18 cellular contexts compared by ENCODE assay signal in genomic region chr11:126336065-126336464, GRCh38. TPM values are rescaled to one million over a fixed set of nuclear protein-coding genes. Genes with fewer than 3 reads are reported as not detected.
A peak's percentile ranks its signal among the peaks of the same experiment; 100 is the strongest.
DNase-seq lines count a peak whose midpoint lies in the region; ATAC-seq, FAIRE-seq and TF ChIP-seq lines count a peak whose summit lies in the region.
"Had no signal": no experiment of that assay in that cellular context is flagged by ENCODE, and none has a peak within 500 bp of the region (broad histone marks: within the 10 kb centered on the region; RNA-seq: fewer than 3 reads in every experiment).

No MANE protein-coding gene starts in this region.

- H3K27ac ChIP-seq in GM23338 (ENCODE audit: low read depth) = peak overlapping the region; percentile 50; the same call in 1 of the 2 replicates
- H3K27ac ChIP-seq in astrocyte (ENCODE audit: low read depth, low read length) = no peak overlapping the region

- peaks cover 21% of the 10 kb centered on the region for H3K36me3 Mint-ChIP-seq in T-helper 1 cell treated with Interleukin-12 subunit alpha and Interleukin-12 subunit beta and Interleukin-4 antibody, amounts not matched to agents 30 μg/mL and 1 μg/mL, for 36 hours (ENCODE audit: low read depth)
- H3K36me3 Mint-ChIP-seq in GM23338 (ENCODE audit: low read depth) (peaks cover 9% of the 10 kb centered on the region; the same call in 2 of the 3 replicates), astrocyte (ENCODE audit: low read depth, unreplicated experiment) (peaks cover 9% of the 10 kb centered on the region), nephron progenitor cell (ENCODE audit: low read depth) (peaks cover 36% of the 10 kb centered on the region)

- no peaks in the 10 kb centered on the region for H3K27me3 ChIP-seq in GM23338 (ENCODE audit: insufficient read depth)
- no peaks in the 10 kb centered on the region for H3K27me3 ChIP-seq in astrocyte (ENCODE audit: insufficient read depth, low read length)
- H3K27me3 ChIP-seq: Peyer's patch had no signal

- ATAC-seq in GM23338 (no peak; the same call in 2 of the 3 replicates), HG03175 (IDR thresholded peaks at IDR 0.05; ENCODE audit: unreplicated experiment) (no peak)

- no peak overlapping the region for H2AFZ ChIP-seq in GM23338
- H2AFZ ChIP-seq in astrocyte (ENCODE audit: low read depth, low read length) = no peak overlapping the region

- no peak overlapping the region for H3K9ac ChIP-seq in astrocyte (ENCODE audit: low read length)

- H3K4me3 Mint-ChIP-seq in T-helper 1 cell treated with Interleukin-12 subunit alpha and Interleukin-12 subunit beta and Interleukin-4 antibody, amounts not matched to agents 30 μg/mL and 1 μg/mL, for 36 hours = no peak overlapping the region
- H3K4me3 Mint-ChIP-seq in GM23338 (no peak overlapping the region; the same call in 2 of the 3 replicates), astrocyte (ENCODE audit: unreplicated experiment) (no peak overlapping the region), nephron progenitor cell (no peak overlapping the region)
- H3K4me3 Mint-ChIP-seq: activated naive CD8-positive, alpha-beta T cell had no signal

- H3K4me1 Mint-ChIP-seq in T-helper 1 cell treated with Interleukin-12 subunit alpha and Interleukin-12 subunit beta and Interleukin-4 antibody, amounts not matched to agents 30 μg/mL and 1 μg/mL, for 36 hours (ENCODE audit: low read depth) = peaks cover 12% of the 10 kb centered on the region
- H3K4me1 Mint-ChIP-seq in GM23338 (peaks cover 27% of the 10 kb centered on the region), astrocyte (ENCODE audit: low read depth, unreplicated experiment) (peaks cover 48% of the 10 kb centered on the region), nephron progenitor cell (peaks cover 79% of the 10 kb centered on the region)

- H3K4me1 ChIP-seq in GM23338 (ENCODE audit: insufficient read depth) (peaks cover 5% of the 10 kb centered on the region), astrocyte (ENCODE audit: insufficient read depth, low read length) (peaks cover 24% of the 10 kb centered on the region)
- H3K4me1 ChIP-seq: Peyer's patch had no signal

- H3K9me3 Mint-ChIP-seq in T-helper 1 cell treated with Interleukin-12 subunit alpha and Interleukin-12 subunit beta and Interleukin-4 antibody, amounts not matched to agents 30 μg/mL and 1 μg/mL, for 36 hours = no peaks in the 10 kb centered on the region
- H3K9me3 Mint-ChIP-seq in GM23338 (no peaks in the 10 kb centered on the region), astrocyte (ENCODE audit: unreplicated experiment) (peaks cover 3% of the 10 kb centered on the region), nephron progenitor cell (no peaks in the 10 kb centered on the region)

- no peak overlapping the region for H3K4me3 ChIP-seq in GM23338
- H3K4me3 ChIP-seq in astrocyte (ENCODE audit: insufficient read depth, low read depth, low read length) = no peak overlapping the region
- H3K4me3 ChIP-seq: Peyer's patch had no signal

- FAIRE-seq in astrocyte (lab: Jason Lieb, UNC) = no peak

- H3K9me2 ChIP-seq in GM23338 (ENCODE audit: insufficient read depth) = no peaks in the 10 kb centered on the region

- no peaks in the 10 kb centered on the region for H3K9me3 ChIP-seq in astrocyte (ENCODE audit: insufficient read depth, low read depth, low read length)
- H3K9me3 ChIP-seq: Caco-2, Peyer's patch had no signal

- H4K20me1 ChIP-seq in GM23338 (replicated peaks; ENCODE audit: insufficient read depth) (no peaks in the 10 kb centered on the region), astrocyte (ENCODE audit: insufficient read depth, low read length) (peaks cover 4% of the 10 kb centered on the region)

- H3K36me3 ChIP-seq in GM23338 (ENCODE audit: insufficient read depth) = no peaks in the 10 kb centered on the region
- H3K36me3 ChIP-seq in astrocyte (ENCODE audit: insufficient read depth, low read length) = no peaks in the 10 kb centered on the region
- H3K36me3 ChIP-seq: Peyer's patch had no signal

- TF ChIP-seq CTCF in GM23338 (conservative IDR thresholded peaks at IDR 0.05; ENCODE audit: low read depth in 2 of 2) = no peak
- TF ChIP-seq CTCF in astrocyte (IDR thresholded peaks at IDR 0.05; ENCODE audit: insufficient read depth, low read depth, low read length) = no peak
- TF ChIP-seq CTCF in nephron progenitor cell (IDR thresholded peaks at IDR 0.05) = no peak

- H3K79me2 ChIP-seq in GM23338 (replicated peaks; ENCODE audit: insufficient read depth) (no peaks in the 10 kb centered on the region), astrocyte (ENCODE audit: insufficient read depth, low read length) (no peaks in the 10 kb centered on the region)

- no peak for DNase-seq in T-helper 1 cell
- no peak for DNase-seq in GM23338 (ENCODE audit: low spot score)
- DNase-seq in astrocyte (ENCODE audit: low read depth) = no peak
- no peak for DNase-seq in nephron progenitor cell
- DNase-seq in NCI-H2107 (lab: John Stamatoyannopoulos, UW) = no peak
- no peak for DNase-seq in stimulated activated CD4-positive, alpha-beta T cell treated with anti-CD3 and anti-CD28 coated beads, Interleukin-12 subunit alpha, Interleukin-12 subunit beta, amount 100 ng/mL, for 4 hours
- DNase-seq: activated CD4-positive, alpha-beta T cell treated with anti-CD3 and anti-CD28 coated beads, Interleukin-2, amount 50 U/mL, for 4 hours; Caco-2; caudate nucleus; erythroblast; KG1; NCI-H1436 treated with DMSO at 0.1 percent for 48 hours; NCI-H510A treated with DMSO at 0.1 percent for 48 hours; occipital lobe had no signal

- H3K27me3 Mint-ChIP-seq in T-helper 1 cell treated with Interleukin-12 subunit alpha and Interleukin-12 subunit beta and Interleukin-4 antibody, amounts not matched to agents 30 μg/mL and 1 μg/mL, for 36 hours (ENCODE audit: low read depth) = no peaks in the 10 kb centered on the region
- peaks cover 10% of the 10 kb centered on the region for H3K27me3 Mint-ChIP-seq in GM23338 (ENCODE audit: insufficient read depth, low read depth, poor library complexity)
- H3K27me3 Mint-ChIP-seq in astrocyte (ENCODE audit: low read depth, unreplicated experiment) = no peaks in the 10 kb centered on the region
- H3K27me3 Mint-ChIP-seq in nephron progenitor cell (ENCODE audit: low read depth, poor library complexity) = peaks cover 3% of the 10 kb centered on the region
- H3K27me3 Mint-ChIP-seq: activated naive CD8-positive, alpha-beta T cell had no signal

- H3K27ac Mint-ChIP-seq in T-helper 1 cell treated with Interleukin-12 subunit alpha and Interleukin-12 subunit beta and Interleukin-4 antibody, amounts not matched to agents 30 μg/mL and 1 μg/mL, for 36 hours = peak overlapping the region; percentile 22
- H3K27ac Mint-ChIP-seq in GM23338 = peak overlapping the region; percentile 81
- H3K27ac Mint-ChIP-seq in astrocyte (ENCODE audit: unreplicated experiment) = peak overlapping the region; percentile 80
- peak overlapping the region; percentile 91 for H3K27ac Mint-ChIP-seq in nephron progenitor cell
- H3K27ac Mint-ChIP-seq: activated naive CD8-positive, alpha-beta T cell had no signal

- H3F3A ChIP-seq in GM23338 (replicated peaks; ENCODE audit: low read depth) = no peaks in the 10 kb centered on the region

- H3K4me2 ChIP-seq in GM23338 = peak overlapping the region; percentile 21; the same call in 1 of the 2 replicates
- peak overlapping the region; percentile 14 for H3K4me2 ChIP-seq in astrocyte (ENCODE audit: low read length)

TF ChIP-seq in GM23338, 12 proteins besides CTCF, POLR2A, EP300 and RAD21 (continues in another document):
- TF ChIP-seq ZNF114 (CRISPR knock-in tag; IDR thresholded peaks at IDR 0.05) = no peak
- no peak for TF ChIP-seq ETS1 (IDR thresholded peaks at IDR 0.05)
- no peak for TF ChIP-seq NANOG (IDR thresholded peaks at IDR 0.05; ENCODE audit: borderline replicate concordance)
- TF ChIP-seq STAT1 (IDR thresholded peaks at IDR 0.05; ENCODE audit: unreplicated experiment) = no peak
- no peak for TF ChIP-seq JUNB (IDR thresholded peaks at IDR 0.05; ENCODE audit: unreplicated experiment)
- TF ChIP-seq POLR2AphosphoS5 (IDR thresholded peaks at IDR 0.05; ENCODE audit: low read depth) = no peak

RNA-seq across cellular contexts. Expression of gene ST3GAL4, which starts 19.4 kb away (rescaled TPM):
- total RNA-seq in GM23338 (2014; rRNA removed; shearing (Covaris generic)) = 16.6 and 28.0 TPM in 2 replicates
- polyA plus RNA-seq in GM23338 (2016; fragmentation: Nextera tagmentation; extraction: Ambion mirVana) = 10.1 and 10.8 TPM in 2 replicates
- total RNA-seq in astrocyte = 12.2 and 14.1 TPM in 2 replicates

RNA-seq across cellular contexts. Expression of gene DCPS, which starts 32.2 kb away (rescaled TPM):
- total RNA-seq in GM23338 (2014; rRNA removed; shearing (Covaris generic)) = 26.8 and 28.5 TPM in 2 replicates
- polyA plus RNA-seq in GM23338 (2016; fragmentation: Nextera tagmentation; extraction: Ambion mirVana) = 41.1 and 46.4 TPM in 2 replicates
- 11.3 and 14.0 TPM in 2 replicates for total RNA-seq in astrocyte

RNA-seq across cellular contexts. Expression of gene TIRAP, which starts 53.2 kb away (rescaled TPM):
- total RNA-seq in GM23338 (2014; rRNA removed; shearing (Covaris generic)) = 2.6 and 3.4 TPM in 2 replicates
- 0.89 and 1.1 TPM in 2 replicates for polyA plus RNA-seq in GM23338 (2016; fragmentation: Nextera tagmentation; extraction: Ambion mirVana)
- 6.6 and 6.8 TPM in 2 replicates for total RNA-seq in astrocyte

Comparison
In these comparisons a context has a peak if more than half of its experiments do, and no peak if none do; other contexts are left out.
1. H3K27ac Mint-ChIP-seq: peak in every context shown above with its lines; median percentile 91 in nephron progenitor cell; 81 in GM23338; 80 in astrocyte; 22 in T-helper 1 cell treated with Interleukin-12 subunit alpha and Interleukin-12 subunit beta and Interleukin-4 antibody, amounts not matched to agents 30 μg/mL and 1 μg/mL, for 36 hours.